1 cellular context compared by ENCODE assay signal in the genomic region with DNA sequence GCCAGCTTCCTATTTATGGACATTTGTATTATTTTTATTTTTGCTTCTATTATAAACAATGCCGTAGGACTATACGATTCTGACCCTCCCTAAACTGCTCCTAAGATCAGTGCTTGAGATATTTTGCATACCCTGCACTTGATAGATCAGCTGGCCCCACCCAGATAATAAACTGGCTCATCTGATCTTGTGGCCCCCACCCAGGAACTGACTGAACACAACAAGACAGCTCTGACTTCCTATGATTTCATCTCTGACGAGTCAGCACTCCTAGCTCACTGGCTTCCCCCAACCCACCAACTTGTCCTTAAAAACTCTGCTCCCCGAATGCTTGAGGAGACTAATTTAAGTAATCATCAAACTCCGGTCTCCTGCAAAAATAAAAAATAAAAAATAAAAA.
A peak's percentile ranks its signal among the peaks of the same experiment; 100 is the strongest.
TF ChIP-seq lines count a peak whose summit lies in the region.

No MANE protein-coding gene starts in this region.

TF ChIP-seq in HEK293, 187 proteins besides CTCF, POLR2A, EP300 and RAD21 (continued from another document):
- no peak for TF ChIP-seq ZNF148 (tag by site-specific recombination; IDR thresholded peaks at IDR 0.05; ENCODE audit: borderline replicate concordance)
- TF ChIP-seq ZNF354C (tag by site-specific recombination; IDR thresholded peaks at IDR 0.05; ENCODE audit: borderline replicate concordance, low read depth): no peak
- no peak for TF ChIP-seq BCL11B (tag by site-specific recombination; IDR thresholded peaks at IDR 0.05; ENCODE audit: low read depth)
- no peak for TF ChIP-seq ZNF280D (tag by site-specific recombination; IDR thresholded peaks at IDR 0.05)
- TF ChIP-seq ZNF311 (tag by site-specific recombination; IDR thresholded peaks at IDR 0.05; ENCODE audit: borderline replicate concordance): no peak
- TF ChIP-seq ZNF692 (tag by site-specific recombination; IDR thresholded peaks at IDR 0.05): peak; percentile 43; the same call in 1 of the 2 replicates
- TF ChIP-seq, protein P1, sequence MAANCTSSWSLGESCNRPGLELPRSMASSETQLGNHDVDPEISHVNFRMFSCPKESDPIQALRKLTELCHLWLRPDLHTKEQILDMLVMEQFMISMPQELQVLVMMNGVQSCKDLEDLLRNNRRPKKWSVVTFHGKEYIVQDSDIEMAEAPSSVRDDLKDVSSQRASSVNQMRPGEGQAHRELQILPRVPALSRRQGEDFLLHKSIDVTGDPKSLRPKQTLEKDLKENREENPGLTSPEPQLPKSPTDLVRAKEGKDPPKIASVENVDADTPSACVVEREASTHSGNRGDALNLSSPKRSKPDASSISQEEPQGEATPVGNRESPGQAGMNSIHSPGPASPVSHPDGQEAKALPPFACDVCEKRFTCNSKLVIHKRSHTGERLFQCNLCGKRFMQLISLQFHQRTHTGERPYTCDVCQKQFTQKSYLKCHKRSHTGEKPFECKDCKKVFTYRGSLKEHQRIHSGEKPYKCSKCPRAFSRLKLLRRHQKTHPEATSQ (tag by site-specific recombination; IDR thresholded peaks at IDR 0.05): no peak
- TF ChIP-seq ZNF138 (tag by site-specific recombination; IDR thresholded peaks at IDR 0.05; ENCODE audit: borderline replicate concordance): no peak
